12 cellular contexts compared by ENCODE assay signal in genomic region chr9:70081120-70081495, GRCh38. TPM values are rescaled to one million over a fixed set of nuclear protein-coding genes. Genes with fewer than 3 reads are reported as not detected.
DNase-seq lines count a peak whose midpoint lies in the region; ATAC-seq, FAIRE-seq and TF ChIP-seq lines count a peak whose summit lies in the region.
"Had no signal": no experiment of that assay in that cellular context is flagged by ENCODE, and none has a peak within 500 bp of the region (broad histone marks: within the 10 kb centered on the region; RNA-seq: fewer than 3 reads in every experiment).

No MANE protein-coding gene starts in this region.

- no peak for FAIRE-seq in GM19239 (lab: Jason Lieb, UNC)

- H3K4me1 Mint-ChIP-seq in natural killer cell treated with Interleukin-12 subunit alpha and Interleukin-12 subunit beta and Interleukin-15 and Interleukin-18, amount 100 ng/mL, for 72 hours (ENCODE audit: low read depth in 2 of 2), result no peaks in the 10 kb centered on the region

- CTCF ChIA-PET in HEK293 (lab: Yijun Ruan, JAX), result interaction anchor here (0.6 to 2.2 kb wide), 8 partner anchors 18 to 195 kb away, joined by 3 to 11 read pairs (median 4); no protein-coding TSS in a partner anchor

- no peak overlapping the region for H3K4me3 ChIP-seq in HEK293 (ENCODE audit: low read depth, low read length)
- no peak overlapping the region for H3K4me3 ChIP-seq in stomach

- H3K4me1 ChIP-seq in HEK293 (ENCODE audit: control insufficient read depth, insufficient read depth, low read length), result peaks cover 7% of the 10 kb centered on the region; the same call in 1 of the 2 replicates
- H3K4me1 ChIP-seq in stomach, result peaks cover 12 to 78% (median 23%) of the 10 kb centered on the region in 4 donors

- no peak for TF ChIP-seq POLR2A in stomach (IDR thresholded peaks at IDR 0.05)

- TF ChIP-seq CTCF in HEK293 (tag by site-specific recombination; IDR thresholded peaks at IDR 0.05), result no peak
- no peak for TF ChIP-seq CTCF in VCaP (conservative IDR thresholded peaks at IDR 0.05)
- TF ChIP-seq CTCF in stomach (IDR thresholded peaks at IDR 0.05), result no peak

- DNase-seq in left ventricle myocardium superior (no peak), stomach (no peak), GM19239 (ENCODE audit: insufficient read length, low spot score) (no peak)
- no peak for DNase-seq in natural killer cell treated with Interleukin-12 subunit alpha and Interleukin-12 subunit beta and Interleukin-15 and Interleukin-18, amount 100 ng/mL, for 72 hours (ENCODE audit: low spot score)
- DNase-seq: activated CD8-positive, alpha-beta memory T cell treated with anti-CD3 and anti-CD28 coated beads, Interleukin-2, amount 50 U/mL, for 4 hours; cortex of kidney; left colon; stimulated activated CD4-positive, alpha-beta T cell treated with anti-CD3 and anti-CD28 coated beads, Interleukin-2, amount 100 ng/mL, for 48 hours had no signal

- H3K9me3 ChIP-seq in HEK293 (ENCODE audit: control insufficient read depth, insufficient read depth, low read depth, low read length) (no peaks in the 10 kb centered on the region), stomach (no peaks in the 10 kb centered on the region)

- no peaks in the 10 kb centered on the region for H3K9me3 Mint-ChIP-seq in natural killer cell treated with Interleukin-12 subunit alpha and Interleukin-12 subunit beta and Interleukin-15 and Interleukin-18, amount 100 ng/mL, for 72 hours

- no peaks in the 10 kb centered on the region for H3K27me3 ChIP-seq in stomach

- H3K27ac Mint-ChIP-seq in natural killer cell treated with Interleukin-12 subunit alpha and Interleukin-12 subunit beta and Interleukin-15 and Interleukin-18, amount 100 ng/mL, for 72 hours, result no peak overlapping the region

- 5 to 7% (median 6%) methylated on average over 1 of the region's 1 CpG for WGBS in stomach, 5 donors

- no peak overlapping the region for H3K4me3 Mint-ChIP-seq in natural killer cell treated with Interleukin-12 subunit alpha and Interleukin-12 subunit beta and Interleukin-15 and Interleukin-18, amount 100 ng/mL, for 72 hours

- H3K36me3 ChIP-seq in HEK293 (ENCODE audit: control insufficient read depth in 2 of 2, insufficient read depth in 1 of 2, low read length in 2 of 2), result no peaks in the 10 kb centered on the region
- no peaks in the 10 kb centered on the region for H3K36me3 ChIP-seq in stomach

- H3K27me3 Mint-ChIP-seq in natural killer cell treated with Interleukin-12 subunit alpha and Interleukin-12 subunit beta and Interleukin-15 and Interleukin-18, amount 100 ng/mL, for 72 hours, result peaks cover 5 to 23% of the 10 kb centered on the region in 2 donors

- peak; percentile 58 for ATAC-seq in left ventricle myocardium superior
- ATAC-seq in GM21825 (IDR thresholded peaks at IDR 0.05; ENCODE audit: unreplicated experiment), result no peak
- ATAC-seq in natural killer cell treated with Interleukin-12 subunit alpha and Interleukin-12 subunit beta and Interleukin-15 and Interleukin-18, amount 100 ng/mL, for 72 hours, result no peak
- no peak for ATAC-seq in GM19035 (IDR thresholded peaks at IDR 0.05; ENCODE audit: unreplicated experiment)
- ATAC-seq: left colon had no signal

- intact Hi-C loops in left ventricle myocardium superior (cut with micrococcal nuclease) (no loop called here), stomach (cut with DNase I; ENCODE audit: low total_unique reads) (no loop called here)

- POLR2A ChIA-PET in HEK293 (lab: Yijun Ruan, JAX), result no interaction called here

- H3K27ac ChIP-seq in HEK293 (ENCODE audit: extremely low read depth, low read depth, low read length), result no peak overlapping the region
- H3K27ac ChIP-seq in VCaP, result peak overlapping the region; percentile 45
- H3K27ac ChIP-seq in stomach, result peak overlapping the region; percentile 17 to 89 (median 70)

- no peaks in the 10 kb centered on the region for H3K36me3 Mint-ChIP-seq in natural killer cell treated with Interleukin-12 subunit alpha and Interleukin-12 subunit beta and Interleukin-15 and Interleukin-18, amount 100 ng/mL, for 72 hours

- TF ChIP-seq EP300 in stomach (IDR thresholded peaks at IDR 0.05), result no peak

TF ChIP-seq in HEK293, 187 proteins besides CTCF, POLR2A, EP300 and RAD21 (continues in another document):
- TF ChIP-seq ZNF830 (tag by site-specific recombination; IDR thresholded peaks at IDR 0.05; ENCODE audit: low read depth), result no peak
- no peak for TF ChIP-seq ZFHX2 (tag by site-specific recombination; conservative IDR thresholded peaks at IDR 0.05)
- TF ChIP-seq ZNF350 (tag by site-specific recombination; IDR thresholded peaks at IDR 0.05), result no peak
- no peak for TF ChIP-seq REPIN1 (tag by site-specific recombination; IDR thresholded peaks at IDR 0.05; ENCODE audit: low read depth)
- no peak for TF ChIP-seq ZNF112 (tag by site-specific recombination; IDR thresholded peaks at IDR 0.05)
- TF ChIP-seq ZNF23 (tag by site-specific recombination; IDR thresholded peaks at IDR 0.05; ENCODE audit: borderline replicate concordance), result no peak
- peak; percentile 54 for TF ChIP-seq PRDM10 (tag by site-specific recombination; IDR thresholded peaks at IDR 0.05)
- no peak for TF ChIP-seq ZNF426 (tag by site-specific recombination; IDR thresholded peaks at IDR 0.05)
- no peak for TF ChIP-seq ZNF394 (tag by site-specific recombination; IDR thresholded peaks at IDR 0.05; ENCODE audit: borderline replicate concordance)
- TF ChIP-seq TSHZ1 (tag by site-specific recombination; IDR thresholded peaks at IDR 0.05; ENCODE audit: borderline replicate concordance), result no peak

RNA-seq across cellular contexts. Expression of gene MAMDC2, which starts 37.5 kb away (rescaled TPM):
- total RNA-seq in left ventricle myocardium superior (8.9 TPM), stomach (10 to 100 TPM in 4 of 5 donors, 1 to 10 TPM in 1; 7.2 to 91.4 (median 42.4) TPM)
- 10 to 100 TPM in 2 of 3 donors, 1 to 10 TPM in 1; 7.0 to 16.2 (median 12.0) TPM for polyA plus RNA-seq in stomach
- total RNA-seq in natural killer cell treated with Interleukin-12 subunit alpha and Interleukin-12 subunit beta and Interleukin-15 and Interleukin-18, amount 100 ng/mL, for 72 hours, result not detected
